In genomic region chr6:75157336-75157735, GRCh38 we compare ENCODE assay signal across 26 cellular contexts. TPM values are rescaled to one million over a fixed set of nuclear protein-coding genes. Genes with fewer than 3 reads are reported as not detected.
DNase-seq lines count a peak whose midpoint lies in the region; TF ChIP-seq lines count a peak whose summit lies in the region.
"Had no signal": no experiment of that assay in that cellular context is flagged by ENCODE, and none has a peak within 500 bp of the region (broad histone marks: within the 10 kb centered on the region; RNA-seq: fewer than 3 reads in every experiment).

No MANE protein-coding gene starts in this region.

- no peak overlapping the region for H4K8ac ChIP-seq in trophoblast cell (ENCODE audit: low read depth, low read length)

- DNase-seq in GM23248 (no peak), RPMI7951 (ENCODE audit: low read depth) (peak; percentile 78), fibroblast of peridontal ligament (ENCODE audit: extremely low read depth) (peak; percentile 30), trophoblast cell (no peak), SHP77 (lab: John Stamatoyannopoulos, UW) (no peak), HT-29 (ENCODE audit: low spot score) (no peak), CD14-positive monocyte (ENCODE audit: low spot score) (no peak)
- no peak for DNase-seq in CD4-positive, alpha-beta memory T cell
- DNase-seq: AML-193; CD8-positive, alpha-beta memory T cell; DMS79; GF-D8; H7; KBM-7; MM.1S; NCI-H2029; NCI-H446 treated with DMSO at 0.1 percent for 48 hours; NCI-H526 treated with DMSO at 0.1 percent for 48 hours; PC-9; SHP77 treated with DMSO at 0.1 percent for 48 hours; SK-N-SH; SW 1271 had no signal

- H3K4me2 ChIP-seq in GM23248 (ENCODE audit: unreplicated experiment), result no peak overlapping the region
- no peak overlapping the region for H3K4me2 ChIP-seq in trophoblast cell (ENCODE audit: low read length)
- H3K4me2 ChIP-seq: A549; BLaER1 treated with 17β-estradiol and CSF1 and Interleukin-3, amounts not matched to agents 10 nM and 100 nM; PC-9; SK-N-SH had no signal

- no peaks in the 10 kb centered on the region for H3K36me3 Mint-ChIP-seq in CD14-positive monocyte
- H3K36me3 Mint-ChIP-seq in CD4-positive, alpha-beta memory T cell, result no peaks in the 10 kb centered on the region
- H3K36me3 Mint-ChIP-seq: CD8-positive, alpha-beta memory T cell had no signal

- no peaks in the 10 kb centered on the region for H3K9me2 ChIP-seq in GM23248 (ENCODE audit: insufficient read depth)
- H3K9me2 ChIP-seq: SK-N-SH had no signal

- no peak overlapping the region for H3K23ac ChIP-seq in trophoblast cell (ENCODE audit: low read length)

- no peaks in the 10 kb centered on the region for H3K4me1 Mint-ChIP-seq in CD14-positive monocyte
- H3K4me1 Mint-ChIP-seq in CD4-positive, alpha-beta memory T cell, result no peaks in the 10 kb centered on the region
- H3K4me1 Mint-ChIP-seq: CD8-positive, alpha-beta memory T cell had no signal

- H3K4me3 Mint-ChIP-seq in CD14-positive monocyte, result no peak overlapping the region
- no peak overlapping the region for H3K4me3 Mint-ChIP-seq in CD4-positive, alpha-beta memory T cell
- H3K4me3 Mint-ChIP-seq: CD8-positive, alpha-beta memory T cell; T-helper 1 cell treated with Interleukin-12 subunit alpha and Interleukin-12 subunit beta and Interleukin-4 antibody, amounts not matched to agents 30 μg/mL and 1 μg/mL, for 36 hours had no signal

- H3K4me3 ChIP-seq in GM23248 (no peak overlapping the region), trophoblast cell (ENCODE audit: low read depth, low read length) (no peak overlapping the region)
- H3K4me3 ChIP-seq in CD4-positive, alpha-beta memory T cell (ENCODE audit: low read length in 2 of 2), result no peak overlapping the region
- H3K4me3 ChIP-seq: A549; BLaER1 treated with 17β-estradiol and CSF1 and Interleukin-3, amounts not matched to agents 10 nM and 100 nM; PC-9 had no signal

- peaks cover 0 to 1% (median 0%) of the 10 kb centered on the region in 3 donors for H3K27me3 Mint-ChIP-seq in CD14-positive monocyte (ENCODE audit: low read depth in 3 of 3)
- peaks cover 3 to 14% of the 10 kb centered on the region in 2 donors for H3K27me3 Mint-ChIP-seq in CD4-positive, alpha-beta memory T cell

- peaks cover 78% of the 10 kb centered on the region for H3F3A ChIP-seq in GM23248 (ENCODE audit: insufficient read depth)

- H3K18ac ChIP-seq in trophoblast cell (ENCODE audit: low read length), result no peak overlapping the region

- POLR2A ChIA-PET in CD4-positive, alpha-beta memory T cell (lab: Charles Lee; ENCODE audit: partially characterized antibody), result no interaction called here

- intact Hi-C loops in CD14-positive monocyte (cut with micrococcal nuclease), result no loop called here
- intact Hi-C loops in CD4-positive, alpha-beta memory T cell (cut with micrococcal nuclease), result no loop called here

- no peak overlapping the region for H2AK5ac ChIP-seq in trophoblast cell (ENCODE audit: low read length)

- in situ Hi-C loops in GM23248 (cut with MboI), result no loop called here

- H3K9me3 Mint-ChIP-seq in CD14-positive monocyte, result no peaks in the 10 kb centered on the region
- H3K9me3 Mint-ChIP-seq in CD4-positive, alpha-beta memory T cell, result no peaks in the 10 kb centered on the region
- H3K9me3 Mint-ChIP-seq: T-helper 1 cell treated with Interleukin-12 subunit alpha and Interleukin-12 subunit beta and Interleukin-4 antibody, amounts not matched to agents 30 μg/mL and 1 μg/mL, for 36 hours had no signal

- H3K9ac ChIP-seq in GM23248, result no peak overlapping the region
- no peak overlapping the region for H3K9ac ChIP-seq in trophoblast cell (ENCODE audit: low read length)
- H3K9ac ChIP-seq: BLaER1 treated with 17β-estradiol and CSF1 and Interleukin-3, amounts not matched to agents 10 nM and 100 nM; SK-N-SH had no signal

- no peak overlapping the region for H4K12ac ChIP-seq in trophoblast cell (ENCODE audit: low read depth, low read length)

- H3K9me3 ChIP-seq in GM23248 (ENCODE audit: low read depth) (no peaks in the 10 kb centered on the region), trophoblast cell (ENCODE audit: insufficient read depth, low read depth, low read length) (no peaks in the 10 kb centered on the region)
- no peaks in the 10 kb centered on the region for H3K9me3 ChIP-seq in CD4-positive, alpha-beta memory T cell (ENCODE audit: control insufficient read depth in 1 of 2, low read length in 2 of 2)
- H3K9me3 ChIP-seq: A549; BLaER1 treated with 17β-estradiol and CSF1 and Interleukin-3, amounts not matched to agents 10 nM and 100 nM; SK-N-SH had no signal

- peak overlapping the region in 1 of 7 donors; percentile 20 for H3K27ac Mint-ChIP-seq in CD14-positive monocyte
- H3K27ac Mint-ChIP-seq in CD4-positive, alpha-beta memory T cell, result no peak overlapping the region
- H3K27ac Mint-ChIP-seq: T-helper 1 cell treated with Interleukin-12 subunit alpha and Interleukin-12 subunit beta and Interleukin-4 antibody, amounts not matched to agents 30 μg/mL and 1 μg/mL, for 36 hours had no signal

- no peak overlapping the region for H3K14ac ChIP-seq in trophoblast cell (ENCODE audit: low read length)

- H4K91ac ChIP-seq in trophoblast cell (ENCODE audit: low read depth, low read length), result no peak overlapping the region

- H4K20me1 ChIP-seq in GM23248 (ENCODE audit: insufficient read depth), result peaks cover 9% of the 10 kb centered on the region; the same call in 1 of the 2 replicates
- H4K20me1 ChIP-seq: BLaER1 treated with 17β-estradiol and CSF1 and Interleukin-3, amounts not matched to agents 10 nM and 100 nM had no signal

- H3K79me1 ChIP-seq in trophoblast cell (ENCODE audit: low read length), result peaks cover 4% of the 10 kb centered on the region

- peak overlapping the region; percentile 1; the same call in 1 of the 2 replicates for H3K27ac ChIP-seq in GM23248
- peak overlapping the region; percentile 25 for H3K27ac ChIP-seq in trophoblast cell (ENCODE audit: low read depth, low read length)
- H3K27ac ChIP-seq in CD4-positive, alpha-beta memory T cell (ENCODE audit: low read depth, low read length), result no peak overlapping the region
- H3K27ac ChIP-seq: A549; BLaER1 treated with 17β-estradiol and CSF1 and Interleukin-3, amounts not matched to agents 10 nM and 100 nM; PC-9; RWPE1 had no signal

- TF ChIP-seq CTCF in CD14-positive monocyte (IDR thresholded peaks at IDR 0.05), result no peak

- H2AFZ ChIP-seq in GM23248, result no peak overlapping the region
- no peak overlapping the region for H2AFZ ChIP-seq in trophoblast cell (ENCODE audit: insufficient read depth, low read length, poor library complexity)
- H2AFZ ChIP-seq: PC-9 had no signal

- no peak overlapping the region for H2BK5ac ChIP-seq in trophoblast cell (ENCODE audit: low read depth, low read length, poor library complexity)

- CTCF ChIA-PET in CD4-positive, alpha-beta memory T cell (lab: Charles Lee; ENCODE audit: partially characterized antibody), result no interaction called here

- H3K36me3 ChIP-seq in GM23248 (ENCODE audit: low read depth) (peaks cover 65% of the 10 kb centered on the region), trophoblast cell (ENCODE audit: control insufficient read depth in 1 of 2, insufficient read depth in 2 of 2, low read length in 2 of 2) (peaks cover 0 to 3% of the 10 kb centered on the region in 2 experiments)
- no peaks in the 10 kb centered on the region for H3K36me3 ChIP-seq in CD4-positive, alpha-beta memory T cell (ENCODE audit: insufficient read depth, low read length)
- H3K36me3 ChIP-seq: BLaER1 treated with 17β-estradiol and CSF1 and Interleukin-3, amounts not matched to agents 10 nM and 100 nM had no signal

- H3K79me2 ChIP-seq in GM23248 (ENCODE audit: insufficient read depth), result peaks cover 81% of the 10 kb centered on the region
- no peaks in the 10 kb centered on the region for H3K79me2 ChIP-seq in trophoblast cell (ENCODE audit: control insufficient read depth, insufficient read depth, low read length, poor library complexity)

- H3K27me3 ChIP-seq in GM23248 (replicated peaks; ENCODE audit: insufficient read depth), result no peaks in the 10 kb centered on the region
- H3K27me3 ChIP-seq in trophoblast cell (ENCODE audit: insufficient read depth, low read length), result no peaks in the 10 kb centered on the region
- H3K27me3 ChIP-seq in CD4-positive, alpha-beta memory T cell (ENCODE audit: insufficient read depth, low read length), result peaks cover 3% of the 10 kb centered on the region
- H3K27me3 ChIP-seq: BLaER1 treated with 17β-estradiol and CSF1 and Interleukin-3, amounts not matched to agents 10 nM and 100 nM had no signal

- H2BK12ac ChIP-seq in trophoblast cell (ENCODE audit: low read length), result no peak overlapping the region

- H3K4ac ChIP-seq in trophoblast cell (ENCODE audit: low read depth, low read length), result no peak overlapping the region

- H2BK120ac ChIP-seq in trophoblast cell (ENCODE audit: insufficient read depth, low read length, poor library complexity), result no peak overlapping the region

- WGBS in GM23248 (ENCODE audit: low coverage in 1 of 2, low lambda C conversion rate in 2 of 2, missing lambda C conversion rate in 2 of 2), 2 experiments, result 88 to 91% methylated on average over 2 of the region's 2 CpGs
- no CpG with 5 or more reads among the region's 2 CpGs for WGBS in trophoblast cell (ENCODE audit: extremely low coverage, insufficient coverage, insufficient read length)

- H3K4me1 ChIP-seq in GM23248 (ENCODE audit: insufficient read depth), result peaks cover 26% of the 10 kb centered on the region
- peaks cover 2 to 7% of the 10 kb centered on the region in 2 experiments for H3K4me1 ChIP-seq in trophoblast cell (ENCODE audit: control insufficient read depth in 1 of 2, insufficient read depth in 2 of 2, low read length in 2 of 2)
- no peaks in the 10 kb centered on the region for H3K4me1 ChIP-seq in CD4-positive, alpha-beta memory T cell (ENCODE audit: insufficient read depth, low read length)
- H3K4me1 ChIP-seq: A549; BLaER1 treated with 17β-estradiol and CSF1 and Interleukin-3, amounts not matched to agents 10 nM and 100 nM had no signal

RNA-seq across cellular contexts. Expression of gene COL12A1, which starts 48.5 kb away (rescaled TPM):
- 1,033 and 1,064 TPM in 2 replicates for total RNA-seq in GM23248 (2014; rRNA removed; shearing (Covaris generic))
- polyA plus RNA-seq in GM23248 (2016; fragmentation: Nextera tagmentation; extraction: Ambion mirVana) (232 and 253 TPM in 2 replicates), CD14-positive monocyte (not detected)
- 25.9 and 28.7 TPM in 2 replicates for total RNA-seq in RPMI7951 (2014; rRNA removed; shearing (Covaris generic))
- 38.5 and 39.9 TPM in 2 replicates for polyA plus RNA-seq in trophoblast cell (2013)
- total RNA-seq in HT-29 (2014; rRNA removed; shearing (Covaris generic)), result 0.05 TPM in 1 of 2 replicates, not detected in the other
- total RNA-seq in CD4-positive, alpha-beta memory T cell, result not detected
- not detected for polyA plus RNA-seq in CD4-positive, alpha-beta memory T cell
- total RNA-seq: CD8-positive, alpha-beta memory T cell had no signal
- polyA plus RNA-seq: CD8-positive, alpha-beta memory T cell had no signal

Comparison
In these comparisons a context has a peak if more than half of its experiments do, and no peak if none do; other contexts are left out.
1. DNase-seq: peak in RPMI7951 (single experiment) and fibroblast of peridontal ligament (single experiment); none in GM23248 (single experiment), trophoblast cell (0 of 2), SHP77 (0 of 2), HT-29 (single experiment), CD14-positive monocyte (single experiment) and CD4-positive, alpha-beta memory T cell (0 of 5).
2. RNA of gene COL12A1, which starts 48.5 kb away (total RNA-seq): 1,033 to 1,064 TPM in GM23248; 25.9 to 28.7 TPM in RPMI7951, 0.05 TPM in HT-29 and not detected in CD4-positive, alpha-beta memory T cell; every median in the first group is over 10 times any median in the second.